In genomic region chr5:59760798-59761348, GRCh38 we compare ENCODE assay signal across 9 cellular contexts.
DNase-seq lines count a peak whose midpoint lies in the region; ATAC-seq and TF ChIP-seq lines count a peak whose summit lies in the region.
"Had no signal": no experiment of that assay in that cellular context is flagged by ENCODE, and none has a peak within 500 bp of the region (broad histone marks: within the 10 kb centered on the region; RNA-seq: fewer than 3 reads in every experiment).

No MANE protein-coding gene starts in this region.

- H3K27me3 ChIP-seq in neutrophil: no peaks in the 10 kb centered on the region

- no peaks in the 10 kb centered on the region for H3K9me3 Mint-ChIP-seq in activated T-helper 17 cell treated with anti-CD3 and anti-CD28 coated beads, Interleukin-2, amount 50 U/mL, for 72 hours

- no peak overlapping the region for H3K4me3 Mint-ChIP-seq in activated T-helper 17 cell treated with anti-CD3 and anti-CD28 coated beads, Interleukin-2, amount 50 U/mL, for 72 hours

- H3K27ac Mint-ChIP-seq in activated T-helper 17 cell treated with anti-CD3 and anti-CD28 coated beads, Interleukin-2, amount 50 U/mL, for 72 hours: peak overlapping the region; percentile 48

- no peaks in the 10 kb centered on the region for H3K9me3 ChIP-seq in neutrophil

- H3K27me3 Mint-ChIP-seq in activated T-helper 17 cell treated with anti-CD3 and anti-CD28 coated beads, Interleukin-2, amount 50 U/mL, for 72 hours: peaks cover 10% of the 10 kb centered on the region

- H3K4me1 ChIP-seq in neutrophil (ENCODE audit: control insufficient read depth in 1 of 2, insufficient read depth in 1 of 2, low read depth in 1 of 2, low read length in 1 of 2): peaks cover 6 to 43% of the 10 kb centered on the region in 2 experiments

- H3K4me3 ChIP-seq in neutrophil (ENCODE audit: low read depth in 1 of 2, low read length in 1 of 2): no peak overlapping the region

- H3K4me1 Mint-ChIP-seq in activated T-helper 17 cell treated with anti-CD3 and anti-CD28 coated beads, Interleukin-2, amount 50 U/mL, for 72 hours: no peaks in the 10 kb centered on the region

- no peaks in the 10 kb centered on the region for H3K36me3 ChIP-seq in neutrophil

- H3K27ac ChIP-seq in neutrophil: peak overlapping the region; percentile 76

- H3K36me3 Mint-ChIP-seq in activated T-helper 17 cell treated with anti-CD3 and anti-CD28 coated beads, Interleukin-2, amount 50 U/mL, for 72 hours (ENCODE audit: low read depth): no peaks in the 10 kb centered on the region

- DNase-seq in OCI-M1 (lab: John Stamatoyannopoulos, UW): no peak
- DNase-seq in NOMO-1 treated with DMSO at 0.1 percent for 48 hours (lab: John Stamatoyannopoulos, UW; ENCODE audit: unreplicated experiment): no peak
- DNase-seq: activated gamma-delta T cell, retina had no signal

- TF ChIP-seq CTCF in neutrophil (IDR thresholded peaks at IDR 0.05): no peak

- ATAC-seq in GM18517 (IDR thresholded peaks at IDR 0.05; ENCODE audit: unreplicated experiment): peak; percentile 85
- ATAC-seq in HG03139 (IDR thresholded peaks at IDR 0.05; ENCODE audit: unreplicated experiment): peak; percentile 76
- peak; percentile 94 for ATAC-seq in activated T-helper 17 cell treated with anti-CD3 and anti-CD28 coated beads, Interleukin-2, amount 50 U/mL, for 72 hours (replicated peaks)
- no peak for ATAC-seq in HG02571 (IDR thresholded peaks at IDR 0.05; ENCODE audit: unreplicated experiment)
